In the genomic region with DNA sequence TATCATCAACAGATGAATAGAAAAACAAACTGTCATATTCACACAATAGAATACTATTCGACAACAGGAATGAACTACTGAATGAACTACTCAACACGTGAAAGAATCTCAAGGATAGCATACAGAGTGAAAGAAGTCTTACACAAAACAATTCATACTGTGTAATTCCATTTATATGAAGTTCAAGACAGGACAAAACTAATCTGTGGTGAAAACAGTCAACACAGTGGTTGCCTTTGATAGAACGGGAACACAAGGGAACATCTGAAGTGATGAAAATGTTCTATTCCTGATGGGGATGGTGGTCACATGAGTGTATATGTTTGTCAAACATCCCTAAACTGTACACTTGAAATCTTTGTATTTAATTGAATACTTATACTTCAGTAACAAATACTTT, we compare ENCODE assay signal across 10 cellular contexts. TPM values are rescaled to one million over a fixed set of nuclear protein-coding genes. Genes with fewer than 3 reads are reported as not detected.
"Had no signal": no experiment of that assay in that cellular context is flagged by ENCODE, and none has a peak within 500 bp of the region (broad histone marks: within the 10 kb centered on the region; RNA-seq: fewer than 3 reads in every experiment).

No MANE protein-coding gene starts in this region.

- DNase-seq: H9, HCEC 1CT, IMR-90 had no signal

- H3K4me3 ChIP-seq: GM23338, K562 had no signal

- H3K27ac ChIP-seq: KMS-11 had no signal

- H3K4me2 ChIP-seq: GM23338, KMS-11 had no signal

- ATAC-seq: GM23338, K562 had no signal

- FAIRE-seq: H1, H54, HTR-8/SVneo, K562 had no signal

RNA-seq across cellular contexts. Expression of a gene that starts 2.6 kb away (rescaled TPM):
- total RNA-seq: K562 had no signal
- polyA plus RNA-seq: K562 had no signal

RNA-seq across cellular contexts. Expression of a gene that starts 56.0 kb away (rescaled TPM):
- total RNA-seq: HT-29 had no signal
